In the genomic region with DNA sequence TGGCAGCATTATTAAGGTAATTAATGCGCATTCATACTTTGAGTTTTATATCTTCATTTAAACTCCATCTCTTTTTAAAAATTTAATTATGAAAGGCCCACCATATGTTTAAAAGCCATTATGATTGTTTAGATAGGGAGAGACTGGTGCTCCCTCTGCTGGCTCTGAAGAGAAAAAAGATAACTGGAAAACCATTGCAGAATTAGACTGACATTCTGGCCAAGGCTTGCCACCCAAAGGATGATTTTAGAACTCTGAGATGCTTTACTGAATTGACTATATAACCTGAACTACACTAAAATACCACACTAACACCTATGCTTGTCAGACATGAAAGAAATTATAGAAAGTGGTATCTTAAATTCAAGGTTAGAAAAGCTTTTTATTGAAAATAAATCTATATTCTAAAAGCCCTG, we compare ENCODE assay signal across 8 cellular contexts.
A peak's percentile ranks its signal among the peaks of the same experiment; 100 is the strongest.
DNase-seq lines count a peak whose midpoint lies in the region; ATAC-seq, FAIRE-seq and TF ChIP-seq lines count a peak whose summit lies in the region.

No MANE protein-coding gene starts in this region.

- no peaks in the 10 kb centered on the region for H3K9me3 ChIP-seq in GM23248 (ENCODE audit: low read depth)
- H3K9me3 ChIP-seq in K562 (replicated peaks; ENCODE audit: control insufficient read depth, insufficient read depth, low read depth, low read length): no peaks in the 10 kb centered on the region

- H4K20me1 ChIP-seq in GM23248 (ENCODE audit: insufficient read depth): no peaks in the 10 kb centered on the region
- no peaks in the 10 kb centered on the region for H4K20me1 ChIP-seq in K562 (replicated peaks; ENCODE audit: control insufficient read depth, insufficient read depth, low read length)

- H3K36me3 Mint-ChIP-seq in activated CD8-positive, alpha-beta memory T cell treated with anti-CD3 and anti-CD28 coated beads, Interleukin-2, amount 10 ng/mL, durations not matched to agents 7 days and 5 days: no peaks in the 10 kb centered on the region

- H3K9ac ChIP-seq in GM23248 (no peak overlapping the region), K562 (ENCODE audit: insufficient read depth in 1 of 2, low read depth in 2 of 2, low read length in 2 of 2) (no peak overlapping the region)

- no peak overlapping the region for H2AFZ ChIP-seq in GM23248
- H2AFZ ChIP-seq in K562 (ENCODE audit: low read depth, low read length): no peak overlapping the region

- no peak for TF ChIP-seq POLR2A in K562 (conservative IDR thresholded peaks at IDR 0.05)

- TF ChIP-seq RAD21 in K562 (CRISPR knock-in tag; conservative IDR thresholded peaks at IDR 0.05 in 1 of 2, IDR thresholded peaks at IDR 0.05 in 1 of 2): peak; percentile 57 to 67

- H3K79me2 ChIP-seq in GM23248 (ENCODE audit: insufficient read depth) (no peaks in the 10 kb centered on the region), K562 (ENCODE audit: control insufficient read depth, insufficient read depth, low read length) (no peaks in the 10 kb centered on the region)

- H3K9me2 ChIP-seq in GM23248 (ENCODE audit: insufficient read depth): no peaks in the 10 kb centered on the region

- TF ChIP-seq EP300 in K562 (IDR thresholded peaks at IDR 0.05; ENCODE audit: low read length): no peak

- ATAC-seq in K562 (peak; percentile 72), left lobe of liver (peak; percentile 86), GM18909 (IDR thresholded peaks at IDR 0.05; ENCODE audit: poor library complexity, unreplicated experiment) (no peak)
- ATAC-seq in activated CD8-positive, alpha-beta memory T cell treated with anti-CD3 and anti-CD28 coated beads, Interleukin-2, amount 10 ng/mL, durations not matched to agents 7 days and 5 days: no peak

- in situ Hi-C loops in GM23248 (cut with MboI): loop anchor here (25.0 kb wide), 1 partner anchor 437 kb away; no protein-coding TSS in a partner anchor
- in situ Hi-C loops in K562 (cut with MboI): no loop called here

- H3K27me3 ChIP-seq in GM23248 (replicated peaks; ENCODE audit: insufficient read depth) (no peaks in the 10 kb centered on the region), K562 (ENCODE audit: control insufficient read depth in 2 of 2, insufficient read depth in 2 of 2, low read length in 2 of 2) (no peaks in the 10 kb centered on the region)

- TF ChIP-seq CTCF in K562 (IDR thresholded peaks at IDR 0.05 in 2 of 3, conservative IDR thresholded peaks at IDR 0.05 in 1 of 3; ENCODE audit: insufficient read depth in 2 of 3, low read depth in 1 of 3, low read length in 3 of 3): peak; percentile 52 to 69 (median 54); a peak in 5 of 6 replicates

- H3K4me1 ChIP-seq in GM23248 (ENCODE audit: insufficient read depth) (no peaks in the 10 kb centered on the region), K562 (replicated peaks in 1 of 2; ENCODE audit: control insufficient read depth in 2 of 2, insufficient read depth in 2 of 2, low read length in 2 of 2) (no peaks in the 10 kb centered on the region)

- no TSS peak for BruUV-seq in K562 (replicated peaks; lab: Mats Ljungman, UMichigan)

- peak; percentile 35 for FAIRE-seq in K562 (lab: Jason Lieb, UNC)

- intact Hi-C loops in K562 (cut with micrococcal nuclease): loop anchor here (2.0 to 10.0 kb wide), 3 partner anchors 279 to 463 kb away; no protein-coding TSS in a partner anchor

- POLR2A ChIA-PET in K562 (lab: Yijun Ruan, JAX): no interaction called here

- H3K36me3 ChIP-seq in GM23248 (ENCODE audit: low read depth) (no peaks in the 10 kb centered on the region), K562 (ENCODE audit: control insufficient read depth, insufficient read depth, low read length) (no peaks in the 10 kb centered on the region)

- no peaks in the 10 kb centered on the region for H3K9me1 ChIP-seq in K562 (ENCODE audit: control insufficient read depth, insufficient read depth, low read length)

- H3K27me3 Mint-ChIP-seq in activated CD8-positive, alpha-beta memory T cell treated with anti-CD3 and anti-CD28 coated beads, Interleukin-2, amount 10 ng/mL, durations not matched to agents 7 days and 5 days: no peaks in the 10 kb centered on the region

- 0% methylated on average over 1 of the region's 1 CpG for WGBS in GM23248 (ENCODE audit: low coverage in 1 of 2, low lambda C conversion rate in 2 of 2, missing lambda C conversion rate in 2 of 2), 2 experiments
- 42% methylated on average over 1 of the region's 1 CpG for WGBS in K562 (ENCODE audit: insufficient coverage, low coverage, missing lambda C conversion rate)

- CTCF ChIA-PET in K562 (lab: Yijun Ruan, JAX; ENCODE audit: low intra/inter-chr PET ratio): interaction anchor here (0.6 to 0.8 kb wide), 3 partner anchors 426 to 455 kb away, joined by 4 to 5 read pairs (median 5); no protein-coding TSS in a partner anchor
- CTCF ChIA-PET in activated CD8-positive, alpha-beta memory T cell treated with anti-CD3 and anti-CD28 coated beads, Interleukin-2, amount 10 ng/mL, durations not matched to agents 7 days and 5 days (lab: Charles Lee): no interaction called here

- no peaks in the 10 kb centered on the region for H3F3A ChIP-seq in GM23248 (ENCODE audit: insufficient read depth)

- H3K4me2 ChIP-seq in GM23248 (ENCODE audit: unreplicated experiment) (no peak overlapping the region), K562 (ENCODE audit: insufficient read depth, low read length) (no peak overlapping the region)

- H3K27ac ChIP-seq in GM23248 (no peak overlapping the region), K562 (ENCODE audit: extremely low read depth, low read depth, low read length) (no peak overlapping the region)

- no peak overlapping the region for H3K4me3 Mint-ChIP-seq in activated CD8-positive, alpha-beta memory T cell treated with anti-CD3 and anti-CD28 coated beads, Interleukin-2, amount 10 ng/mL, durations not matched to agents 7 days and 5 days

- no peaks in the 10 kb centered on the region for H3K9me3 Mint-ChIP-seq in activated CD8-positive, alpha-beta memory T cell treated with anti-CD3 and anti-CD28 coated beads, Interleukin-2, amount 10 ng/mL, durations not matched to agents 7 days and 5 days (ENCODE audit: low read depth)

- no peaks in the 10 kb centered on the region for H3K4me1 Mint-ChIP-seq in activated CD8-positive, alpha-beta memory T cell treated with anti-CD3 and anti-CD28 coated beads, Interleukin-2, amount 10 ng/mL, durations not matched to agents 7 days and 5 days

- no peak overlapping the region for H3K4me3 ChIP-seq in GM23248
- H3K4me3 ChIP-seq in K562: no peak overlapping the region

- DNase-seq in DMS153 treated with DMSO at 0.1 percent for 48 hours (lab: John Stamatoyannopoulos, UW; ENCODE audit: unreplicated experiment) (peak; percentile 48), GM23248 (peak; percentile 64), NCI-H2196 (lab: John Stamatoyannopoulos, UW; ENCODE audit: unreplicated experiment) (peak; percentile 36), K562 (ENCODE audit: extremely low read depth in 1 of 4, low spot score in 3 of 4) (peak; percentile 12 to 42 (median 23)), left lobe of liver (ENCODE audit: low spot score) (no peak)
- DNase-seq in NK-92 treated with Interleukin-12 subunit alpha and Interleukin-12 subunit beta, amount 100 ng/mL, for 24 hours (lab: John Stamatoyannopoulos, UW): no peak
- no peak for DNase-seq in activated CD8-positive, alpha-beta memory T cell treated with anti-CD3 and anti-CD28 coated beads, Interleukin-2, amount 10 ng/mL, durations not matched to agents 7 days and 5 days

- H3K27ac Mint-ChIP-seq in activated CD8-positive, alpha-beta memory T cell treated with anti-CD3 and anti-CD28 coated beads, Interleukin-2, amount 10 ng/mL, durations not matched to agents 7 days and 5 days: no peak overlapping the region

TF ChIP-seq in K562, 482 proteins besides CTCF, POLR2A, EP300 and RAD21:
- TF ChIP-seq SMC3 (conservative IDR thresholded peaks at IDR 0.05; ENCODE audit: insufficient read depth, low read depth, low read length): 0 out of 2 replicates have a peak, but pooled peaks have one; percentile 25
- TF ChIP-seq, protein P1, sequence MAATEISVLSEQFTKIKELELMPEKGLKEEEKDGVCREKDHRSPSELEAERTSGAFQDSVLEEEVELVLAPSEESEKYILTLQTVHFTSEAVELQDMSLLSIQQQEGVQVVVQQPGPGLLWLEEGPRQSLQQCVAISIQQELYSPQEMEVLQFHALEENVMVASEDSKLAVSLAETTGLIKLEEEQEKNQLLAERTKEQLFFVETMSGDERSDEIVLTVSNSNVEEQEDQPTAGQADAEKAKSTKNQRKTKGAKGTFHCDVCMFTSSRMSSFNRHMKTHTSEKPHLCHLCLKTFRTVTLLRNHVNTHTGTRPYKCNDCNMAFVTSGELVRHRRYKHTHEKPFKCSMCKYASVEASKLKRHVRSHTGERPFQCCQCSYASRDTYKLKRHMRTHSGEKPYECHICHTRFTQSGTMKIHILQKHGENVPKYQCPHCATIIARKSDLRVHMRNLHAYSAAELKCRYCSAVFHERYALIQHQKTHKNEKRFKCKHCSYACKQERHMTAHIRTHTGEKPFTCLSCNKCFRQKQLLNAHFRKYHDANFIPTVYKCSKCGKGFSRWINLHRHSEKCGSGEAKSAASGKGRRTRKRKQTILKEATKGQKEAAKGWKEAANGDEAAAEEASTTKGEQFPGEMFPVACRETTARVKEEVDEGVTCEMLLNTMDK (IDR thresholded peaks at IDR 0.05; ENCODE audit: borderline replicate concordance, insufficient read depth, low read depth, low read length, poor library complexity, severe bottlenecking): peak; percentile 47
- no peak for TF ChIP-seq KLF16 (IDR thresholded peaks at IDR 0.05)
- TF ChIP-seq, protein P2, sequence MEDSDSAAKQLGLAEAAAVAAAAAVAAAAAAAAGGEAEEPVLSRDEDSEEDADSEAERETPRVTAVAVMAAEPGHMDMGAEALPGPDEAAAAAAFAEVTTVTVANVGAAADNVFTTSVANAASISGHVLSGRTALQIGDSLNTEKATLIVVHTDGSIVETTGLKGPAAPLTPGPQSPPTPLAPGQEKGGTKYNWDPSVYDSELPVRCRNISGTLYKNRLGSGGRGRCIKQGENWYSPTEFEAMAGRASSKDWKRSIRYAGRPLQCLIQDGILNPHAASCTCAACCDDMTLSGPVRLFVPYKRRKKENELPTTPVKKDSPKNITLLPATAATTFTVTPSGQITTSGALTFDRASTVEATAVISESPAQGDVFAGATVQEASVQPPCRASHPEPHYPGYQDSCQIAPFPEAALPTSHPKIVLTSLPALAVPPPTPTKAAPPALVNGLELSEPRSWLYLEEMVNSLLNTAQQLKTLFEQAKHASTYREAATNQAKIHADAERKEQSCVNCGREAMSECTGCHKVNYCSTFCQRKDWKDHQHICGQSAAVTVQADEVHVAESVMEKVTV (CRISPR knock-in tag; IDR thresholded peaks at IDR 0.05): peak; percentile 39; the same call in 1 of the 2 replicates
- no peak for TF ChIP-seq CXXC5 (CRISPR knock-in tag; IDR thresholded peaks at IDR 0.05)
- no peak for TF ChIP-seq SMAD2 (IDR thresholded peaks at IDR 0.05; ENCODE audit: low read depth, low read length)

Comparison
In these comparisons a context has a peak if more than half of its experiments do, and no peak if none do; other contexts are left out.
1. DNase-seq: peak in DMS153 treated with DMSO at 0.1 percent for 48 hours (single experiment), GM23248 (single experiment), NCI-H2196 (single experiment) and K562 (4 of 4); none in left lobe of liver (single experiment), NK-92 treated with Interleukin-12 subunit alpha and Interleukin-12 subunit beta, amount 100 ng/mL, for 24 hours (single experiment) and activated CD8-positive, alpha-beta memory T cell treated with anti-CD3 and anti-CD28 coated beads, Interleukin-2, amount 10 ng/mL, durations not matched to agents 7 days and 5 days (single experiment).
2. ATAC-seq: peak in K562 (single experiment) and left lobe of liver (single experiment); none in activated CD8-positive, alpha-beta memory T cell treated with anti-CD3 and anti-CD28 coated beads, Interleukin-2, amount 10 ng/mL, durations not matched to agents 7 days and 5 days (single experiment) and GM18909 (single experiment).